ENCODE assay signal across 17 cellular contexts in the genomic region with DNA sequence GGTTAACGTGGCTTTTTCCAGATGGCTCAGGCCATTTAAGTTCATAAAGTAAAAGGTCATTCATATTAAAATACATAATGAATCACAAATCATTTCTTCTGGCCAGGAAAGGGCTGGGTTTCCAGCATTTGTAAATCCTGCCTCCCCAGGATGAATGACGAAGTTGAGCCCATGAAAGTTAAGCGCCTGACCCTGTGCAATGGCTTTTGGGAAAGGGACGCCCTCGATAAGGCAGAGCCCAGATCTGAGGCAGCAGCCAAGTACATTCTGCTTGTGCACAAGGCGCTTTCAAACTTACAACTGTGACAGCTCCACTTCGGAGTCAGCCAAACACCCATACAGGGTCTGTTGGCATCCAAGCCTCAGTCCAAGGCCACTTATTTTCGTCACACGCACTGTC. TPM values are rescaled to one million over a fixed set of nuclear protein-coding genes. Genes with fewer than 3 reads are reported as not detected.
DNase-seq lines count a peak whose midpoint lies in the region; ATAC-seq and TF ChIP-seq lines count a peak whose summit lies in the region.
"Had no signal": no experiment of that assay in that cellular context is flagged by ENCODE, and none has a peak within 500 bp of the region (broad histone marks: within the 10 kb centered on the region; RNA-seq: fewer than 3 reads in every experiment).

No MANE protein-coding gene starts in this region.

- H3K4me3 Mint-ChIP-seq in CD4-positive, alpha-beta T cell: peak overlapping the region; percentile 28

- TF ChIP-seq CTCF in CD4-positive, alpha-beta T cell (IDR thresholded peaks at IDR 0.05): no peak
- TF ChIP-seq CTCF in Peyer's patch (IDR thresholded peaks at IDR 0.05) (no peak), cardiac muscle cell (IDR thresholded peaks at IDR 0.05; ENCODE audit: low read depth, low read length) (no peak), parathyroid adenoma (IDR thresholded peaks at IDR 0.05) (no peak)

- H2AFZ ChIP-seq in parathyroid adenoma: no peak overlapping the region

- TF ChIP-seq POLR2A in Peyer's patch (IDR thresholded peaks at IDR 0.05): no peak

- DNase-seq in CD4-positive, alpha-beta T cell: no peak
- DNase-seq in Peyer's patch (no peak), cardiac muscle cell (ENCODE audit: low read depth in 1 of 2, low spot score in 1 of 2) (peak in 1 of 2 donors; percentile 66), DMS153 (lab: John Stamatoyannopoulos, UW) (no peak), GOT3 (lab: John Stamatoyannopoulos, UW) (no peak), COLO668 (lab: John Stamatoyannopoulos, UW; ENCODE audit: unreplicated experiment) (no peak)
- no peak for DNase-seq in stimulated activated CD4-positive, alpha-beta T cell treated with anti-CD3 and anti-CD28 coated beads, Interleukin-4, amount 100 ng/mL, for 1 hour
- DNase-seq: amniotic stem cell; colonic mucosa; hippocampal formation; NCI-H510A; SK-N-SH; stimulated activated naive CD4-positive, alpha-beta T cell had no signal

- H3K27me3 ChIP-seq in CD4-positive, alpha-beta T cell (ENCODE audit: control insufficient read depth, insufficient read depth, low read length): no peaks in the 10 kb centered on the region
- no peaks in the 10 kb centered on the region for H3K27me3 ChIP-seq in Peyer's patch
- H3K27me3 ChIP-seq in cardiac muscle cell: no peaks in the 10 kb centered on the region
- no peaks in the 10 kb centered on the region for H3K27me3 ChIP-seq in parathyroid adenoma (ENCODE audit: control insufficient read depth, insufficient read depth, low read length)
- H3K27me3 ChIP-seq: colonic mucosa had no signal

- H3K9me3 ChIP-seq in CD4-positive, alpha-beta T cell (ENCODE audit: control insufficient read depth, low read length): peaks cover 36% of the 10 kb centered on the region
- H3K9me3 ChIP-seq in Peyer's patch (peaks cover 0 to 3% (median 0%) of the 10 kb centered on the region in 4 donors), cardiac muscle cell (ENCODE audit: low read depth) (no peaks in the 10 kb centered on the region), parathyroid adenoma (ENCODE audit: control insufficient read depth, low read length) (no peaks in the 10 kb centered on the region)
- H3K9me3 ChIP-seq: colonic mucosa, SK-N-SH had no signal

- peaks cover 83% of the 10 kb centered on the region for H3K36me3 Mint-ChIP-seq in CD4-positive, alpha-beta T cell (ENCODE audit: low read depth)

- no peak overlapping the region for H3K4me2 ChIP-seq in parathyroid adenoma (ENCODE audit: low read length)
- H3K4me2 ChIP-seq: KMS-11, SK-N-SH had no signal

- H3K9ac ChIP-seq in parathyroid adenoma: no peak overlapping the region
- H3K9ac ChIP-seq: KMS-11, SK-N-SH had no signal

- H3K4me1 ChIP-seq in Peyer's patch (peaks cover 0 to 13% (median 3%) of the 10 kb centered on the region in 4 donors), cardiac muscle cell (ENCODE audit: low read depth) (peaks cover 8% of the 10 kb centered on the region), parathyroid adenoma (no peaks in the 10 kb centered on the region)
- H3K4me1 ChIP-seq: colonic mucosa had no signal

- no peak for ATAC-seq in CD4-positive, alpha-beta T cell (ENCODE audit: poor library complexity)

- H3K36me3 ChIP-seq in Peyer's patch (peaks cover 0 to 16% (median 0%) of the 10 kb centered on the region in 3 donors), cardiac muscle cell (no peaks in the 10 kb centered on the region), parathyroid adenoma (ENCODE audit: control insufficient read depth, insufficient read depth, low read length) (no peaks in the 10 kb centered on the region)
- H3K36me3 ChIP-seq: colonic mucosa had no signal

- POLR2A ChIA-PET in CD4-positive, alpha-beta T cell (lab: Charles Lee): interaction anchor here (0.5 to 4.8 kb wide), 9 partner anchors 9 to 180 kb away, joined by 3 to 68 read pairs (median 4); a partner anchor contains a TSS

- peaks cover 82% of the 10 kb centered on the region for H3K4me1 Mint-ChIP-seq in CD4-positive, alpha-beta T cell (ENCODE audit: low read depth)

- H3K27me3 Mint-ChIP-seq in CD4-positive, alpha-beta T cell: no peaks in the 10 kb centered on the region

- no peak overlapping the region for H3K27ac ChIP-seq in CD4-positive, alpha-beta T cell (ENCODE audit: low read depth, low read length)
- H3K27ac ChIP-seq in Peyer's patch (peak overlapping the region in 3 of 4 donors; percentile 39 to 68 (median 62)), cardiac muscle cell (peak overlapping the region; percentile 58), parathyroid adenoma (peak overlapping the region; percentile 79)
- H3K27ac ChIP-seq: colonic mucosa, KMS-11, VCaP had no signal

- peaks cover 11% of the 10 kb centered on the region for H3K9me3 Mint-ChIP-seq in CD4-positive, alpha-beta T cell

- no peak overlapping the region for H3K4me3 ChIP-seq in Peyer's patch
- H3K4me3 ChIP-seq in cardiac muscle cell: no peak overlapping the region
- H3K4me3 ChIP-seq in parathyroid adenoma (ENCODE audit: low read depth, low read length): no peak overlapping the region
- H3K4me3 ChIP-seq: colonic mucosa had no signal

- intact Hi-C loops in CD4-positive, alpha-beta T cell (cut with DNase I, micrococcal nuclease): loop anchor here in 1 of 2 experiments (5.0 kb wide), 1 partner anchor 42 kb away; no protein-coding TSS in a partner anchor

- H3K79me2 ChIP-seq in parathyroid adenoma: no peaks in the 10 kb centered on the region

- CTCF ChIA-PET in CD4-positive, alpha-beta T cell (lab: Charles Lee): interaction anchor here (0.6 to 1.5 kb wide), 4 partner anchors 60 to 180 kb away, joined by 3 to 5 read pairs (median 4); no protein-coding TSS in a partner anchor

- H3K27ac Mint-ChIP-seq in CD4-positive, alpha-beta T cell: peak overlapping the region; percentile 84

RNA-seq across cellular contexts. Expression of a gene that starts 2.8 kb away (rescaled TPM):
- 10 to 100 TPM; 14.3 to 14.9 TPM for total RNA-seq in CD4-positive, alpha-beta T cell
- total RNA-seq in Peyer's patch (10 to 100 TPM in 2 of 4 donors, 1 to 10 TPM in 2; 7.0 to 35.5 (median 10.6) TPM), cardiac muscle cell (0.04 and 0.09 TPM in 2 replicates)
- polyA plus RNA-seq in cardiac muscle cell: 0.29 TPM in 1 of 2 replicates, not detected in the other
- polyA plus RNA-seq: neural cell had no signal

RNA-seq across cellular contexts. Expression of a gene that starts 56.2 kb away (rescaled TPM):
- total RNA-seq in CD4-positive, alpha-beta T cell: 10 to 100 TPM; 64.1 to 65.1 TPM
- total RNA-seq in Peyer's patch (10 to 100 TPM in 1 of 4 donors, 1 to 10 TPM in 3; 4.8 to 17.3 (median 9.1) TPM), cardiac muscle cell (not detected in 2 replicates)
- 0.11 TPM in 1 of 2 replicates, not detected in the other for polyA plus RNA-seq in cardiac muscle cell
- polyA plus RNA-seq: neural cell had no signal
